Comparison of ENCODE assay signal across 1 cellular context in genomic region chr2:236054125-236054524, GRCh38.
TF ChIP-seq lines count a peak whose summit lies in the region.

No MANE protein-coding gene starts in this region.

TF ChIP-seq in H1, 55 proteins besides CTCF, POLR2A, EP300 and RAD21 (continued from another document):
- TF ChIP-seq TEAD4 (IDR thresholded peaks at IDR 0.05; ENCODE audit: low read depth, low read length) (no peak), NANOG (IDR thresholded peaks at IDR 0.05; ENCODE audit: insufficient read depth, low read depth, low read length, poor library complexity, severe bottlenecking) (no peak), JUN (IDR thresholded peaks at IDR 0.05; ENCODE audit: low read depth, low read length) (no peak), E2F6 (IDR thresholded peaks at IDR 0.05) (no peak), SP4 (IDR thresholded peaks at IDR 0.05; ENCODE audit: low read length) (no peak), BCL11A (IDR thresholded peaks at IDR 0.05; ENCODE audit: low read depth in 2 of 2, low read length in 2 of 2) (no peak), SRF (IDR thresholded peaks at IDR 0.05; ENCODE audit: low read depth, low read length) (no peak)
